ENCODE assay signal across 1 cellular context in the genomic region with DNA sequence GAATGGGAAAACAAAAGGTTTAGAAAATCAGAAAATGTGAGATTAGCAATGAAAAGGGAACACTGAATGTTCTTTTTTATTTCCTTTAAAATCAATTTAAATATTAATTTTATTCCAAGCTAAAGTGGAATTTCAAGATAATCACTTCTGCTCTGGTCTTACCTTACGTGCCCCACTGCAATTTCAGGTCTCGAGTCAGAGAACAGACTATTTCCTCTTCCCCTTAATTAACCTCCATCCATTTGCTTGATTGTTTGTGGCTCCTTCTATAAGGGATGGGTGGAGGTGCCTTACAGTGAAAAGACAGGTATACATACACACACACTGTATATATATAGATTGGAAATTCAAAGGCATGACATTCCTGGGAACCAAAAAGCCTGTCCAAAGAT.
TF ChIP-seq lines count a peak whose summit lies in the region.

No MANE protein-coding gene starts in this region.

TF ChIP-seq in HCT116, 20 proteins besides CTCF, POLR2A, EP300 and RAD21 (continued from another document):
- TF ChIP-seq, protein P1, sequence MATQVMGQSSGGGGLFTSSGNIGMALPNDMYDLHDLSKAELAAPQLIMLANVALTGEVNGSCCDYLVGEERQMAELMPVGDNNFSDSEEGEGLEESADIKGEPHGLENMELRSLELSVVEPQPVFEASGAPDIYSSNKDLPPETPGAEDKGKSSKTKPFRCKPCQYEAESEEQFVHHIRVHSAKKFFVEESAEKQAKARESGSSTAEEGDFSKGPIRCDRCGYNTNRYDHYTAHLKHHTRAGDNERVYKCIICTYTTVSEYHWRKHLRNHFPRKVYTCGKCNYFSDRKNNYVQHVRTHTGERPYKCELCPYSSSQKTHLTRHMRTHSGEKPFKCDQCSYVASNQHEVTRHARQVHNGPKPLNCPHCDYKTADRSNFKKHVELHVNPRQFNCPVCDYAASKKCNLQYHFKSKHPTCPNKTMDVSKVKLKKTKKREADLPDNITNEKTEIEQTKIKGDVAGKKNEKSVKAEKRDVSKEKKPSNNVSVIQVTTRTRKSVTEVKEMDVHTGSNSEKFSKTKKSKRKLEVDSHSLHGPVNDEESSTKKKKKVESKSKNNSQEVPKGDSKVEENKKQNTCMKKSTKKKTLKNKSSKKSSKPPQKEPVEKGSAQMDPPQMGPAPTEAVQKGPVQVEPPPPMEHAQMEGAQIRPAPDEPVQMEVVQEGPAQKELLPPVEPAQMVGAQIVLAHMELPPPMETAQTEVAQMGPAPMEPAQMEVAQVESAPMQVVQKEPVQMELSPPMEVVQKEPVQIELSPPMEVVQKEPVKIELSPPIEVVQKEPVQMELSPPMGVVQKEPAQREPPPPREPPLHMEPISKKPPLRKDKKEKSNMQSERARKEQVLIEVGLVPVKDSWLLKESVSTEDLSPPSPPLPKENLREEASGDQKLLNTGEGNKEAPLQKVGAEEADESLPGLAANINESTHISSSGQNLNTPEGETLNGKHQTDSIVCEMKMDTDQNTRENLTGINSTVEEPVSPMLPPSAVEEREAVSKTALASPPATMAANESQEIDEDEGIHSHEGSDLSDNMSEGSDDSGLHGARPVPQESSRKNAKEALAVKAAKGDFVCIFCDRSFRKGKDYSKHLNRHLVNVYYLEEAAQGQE (IDR thresholded peaks at IDR 0.05; ENCODE audit: low read depth): no peak
- no peak for TF ChIP-seq ZNF274 (IDR thresholded peaks at IDR 0.05; ENCODE audit: low read depth, low read length)
- no peak for TF ChIP-seq FOSL1 (IDR thresholded peaks at IDR 0.05; ENCODE audit: low read depth)
- no peak for TF ChIP-seq JUND (IDR thresholded peaks at IDR 0.05)
- TF ChIP-seq SIN3A (IDR thresholded peaks at IDR 0.05; ENCODE audit: low read depth): no peak
- no peak for TF ChIP-seq ELF1 (IDR thresholded peaks at IDR 0.05; ENCODE audit: borderline replicate concordance, low read depth)
- no peak for TF ChIP-seq YY1 (IDR thresholded peaks at IDR 0.05; ENCODE audit: extremely low read depth, insufficient replicate concordance, low read depth, low read length)
- no peak for TF ChIP-seq CBX3 (IDR thresholded peaks at IDR 0.05; ENCODE audit: low read depth)
- no peak for TF ChIP-seq POLR2AphosphoS5 (IDR thresholded peaks at IDR 0.05; ENCODE audit: low read depth, low read length)
- TF ChIP-seq, protein P2, sequence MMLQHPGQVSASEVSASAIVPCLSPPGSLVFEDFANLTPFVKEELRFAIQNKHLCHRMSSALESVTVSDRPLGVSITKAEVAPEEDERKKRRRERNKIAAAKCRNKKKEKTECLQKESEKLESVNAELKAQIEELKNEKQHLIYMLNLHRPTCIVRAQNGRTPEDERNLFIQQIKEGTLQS (IDR thresholded peaks at IDR 0.05): no peak
- TF ChIP-seq, protein P3, sequence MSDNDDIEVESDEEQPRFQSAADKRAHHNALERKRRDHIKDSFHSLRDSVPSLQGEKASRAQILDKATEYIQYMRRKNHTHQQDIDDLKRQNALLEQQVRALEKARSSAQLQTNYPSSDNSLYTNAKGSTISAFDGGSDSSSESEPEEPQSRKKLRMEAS (IDR thresholded peaks at IDR 0.05): no peak
- TF ChIP-seq EZH2 (IDR thresholded peaks at IDR 0.05): no peak
- no peak for TF ChIP-seq CEBPB (IDR thresholded peaks at IDR 0.05; ENCODE audit: low read depth)
- no peak for TF ChIP-seq EGR1 (IDR thresholded peaks at IDR 0.05; ENCODE audit: low read depth)
